ENCODE assay signal across 1 cellular context in the genomic region with DNA sequence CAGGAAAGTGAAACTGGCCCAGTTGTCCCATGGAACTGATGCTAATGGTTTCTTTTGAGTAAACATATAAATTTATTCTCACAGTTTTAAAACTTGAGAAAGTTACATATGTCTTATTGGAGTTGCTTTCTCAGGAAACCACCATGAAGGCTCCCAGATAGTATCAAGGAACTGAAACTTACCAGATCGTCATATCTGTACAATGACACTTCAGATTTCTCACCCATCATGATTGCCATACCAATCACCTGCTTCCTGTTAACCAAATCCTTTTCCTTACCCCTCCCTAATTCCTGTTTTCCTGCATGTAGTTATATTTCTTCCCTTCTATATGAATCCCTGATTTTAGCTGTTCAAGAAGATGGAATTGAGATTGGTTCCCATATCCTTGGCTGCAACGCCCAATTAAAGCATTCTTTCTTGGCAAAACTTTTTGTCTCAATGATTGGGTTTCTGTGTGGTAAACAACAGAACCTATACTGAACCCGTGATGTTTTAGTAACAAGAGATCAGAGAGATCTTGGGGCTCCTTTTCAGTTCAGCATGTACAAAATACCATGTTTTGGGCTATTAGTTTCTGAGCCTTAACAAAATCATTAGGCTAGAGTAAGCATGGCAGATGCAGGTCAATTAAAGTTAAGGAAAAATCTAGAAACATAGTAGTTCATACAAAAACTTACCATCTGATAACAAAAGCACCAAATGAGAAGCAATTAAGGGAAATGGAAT.
A peak's percentile ranks its signal among the peaks of the same experiment; 100 is the strongest.
TF ChIP-seq lines count a peak whose summit lies in the region.

No MANE protein-coding gene starts in this region.

TF ChIP-seq in GM12878, 131 proteins besides CTCF, POLR2A, EP300 and RAD21 (continued from another document):
- TF ChIP-seq, protein P1, sequence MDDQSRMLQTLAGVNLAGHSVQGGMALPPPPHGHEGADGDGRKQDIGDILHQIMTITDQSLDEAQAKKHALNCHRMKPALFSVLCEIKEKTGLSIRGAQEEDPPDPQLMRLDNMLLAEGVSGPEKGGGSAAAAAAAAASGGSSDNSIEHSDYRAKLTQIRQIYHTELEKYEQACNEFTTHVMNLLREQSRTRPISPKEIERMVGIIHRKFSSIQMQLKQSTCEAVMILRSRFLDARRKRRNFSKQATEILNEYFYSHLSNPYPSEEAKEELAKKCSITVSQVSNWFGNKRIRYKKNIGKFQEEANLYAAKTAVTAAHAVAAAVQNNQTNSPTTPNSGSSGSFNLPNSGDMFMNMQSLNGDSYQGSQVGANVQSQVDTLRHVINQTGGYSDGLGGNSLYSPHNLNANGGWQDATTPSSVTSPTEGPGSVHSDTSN (IDR thresholded peaks at IDR 0.05; ENCODE audit: insufficient replicate concordance, low read depth, low read length) = no peak
- TF ChIP-seq SUZ12 (IDR thresholded peaks at IDR 0.05; ENCODE audit: unreplicated experiment) = no peak
- peak in 1 of 2 experiments; percentile 16; a peak in 1 of 4 replicates for TF ChIP-seq BHLHE40 (IDR thresholded peaks at IDR 0.05; ENCODE audit: borderline replicate concordance in 1 of 2, low read depth in 2 of 2, low read length in 1 of 2)
- TF ChIP-seq NR2C1 (IDR thresholded peaks at IDR 0.05) = no peak
- TF ChIP-seq SMAD1 (IDR thresholded peaks at IDR 0.05; ENCODE audit: low read depth, partially characterized antibody) = peak; percentile 30
- no peak for TF ChIP-seq EZH2 (IDR thresholded peaks at IDR 0.05; ENCODE audit: borderline replicate concordance, control insufficient read depth, low read depth, low read length)
- no peak for TF ChIP-seq NFYA (IDR thresholded peaks at IDR 0.05; ENCODE audit: borderline replicate concordance, low read depth, low read length)
- no peak for TF ChIP-seq TBL1XR1 (IDR thresholded peaks at IDR 0.05; ENCODE audit: low read depth, low read length)
- no peak for TF ChIP-seq RFX5 (IDR thresholded peaks at IDR 0.05; ENCODE audit: low read depth, low read length)
- no peak for TF ChIP-seq POLR2AphosphoS2 (IDR thresholded peaks at IDR 0.05; ENCODE audit: low read depth, low read length)
